1 cellular context compared by ENCODE assay signal in genomic region chr16:19167710-19168172, GRCh38.
A peak's percentile ranks its signal among the peaks of the same experiment; 100 is the strongest.
TF ChIP-seq lines count a peak whose summit lies in the region.

No MANE protein-coding gene starts in this region.

TF ChIP-seq in HepG2, 621 proteins besides CTCF, POLR2A, EP300 and RAD21 (continued from another document and continues in another):
- TF ChIP-seq ZBTB25 (CRISPR knock-in tag; IDR thresholded peaks at IDR 0.05) (peak; percentile 40; the same call in 1 of the 2 replicates), STAG1 (CRISPR knock-in tag; IDR thresholded peaks at IDR 0.05) (peak; percentile 83), FOXA1 (IDR thresholded peaks at IDR 0.05) (no peak), FOXA1 (CRISPR knock-in tag; IDR thresholded peaks at IDR 0.05) (peak; percentile 7; the same call in 1 of the 2 replicates), ZNF441 (CRISPR knock-in tag; IDR thresholded peaks at IDR 0.05; ENCODE audit: borderline replicate concordance) (0 out of 2 replicates have a peak, but pooled peaks have one; percentile 30), RFX5 (IDR thresholded peaks at IDR 0.05; ENCODE audit: low read depth, low read length) (peak; percentile 18; the same call in 1 of the 2 replicates), SP5 (CRISPR knock-in tag; IDR thresholded peaks at IDR 0.05; ENCODE audit: borderline replicate concordance, low read depth) (0 out of 2 replicates have a peak, but pooled peaks have one; percentile 38), NR2F1 (CRISPR knock-in tag; IDR thresholded peaks at IDR 0.05) (no peak), MAZ (IDR thresholded peaks at IDR 0.05; ENCODE audit: borderline replicate concordance, low read depth, low read length) (no peak), MAZ (CRISPR knock-in tag; IDR thresholded peaks at IDR 0.05; ENCODE audit: low read depth) (peak; percentile 61; the same call in 1 of the 2 replicates), ZNF614 (CRISPR knock-in tag; IDR thresholded peaks at IDR 0.05; ENCODE audit: borderline replicate concordance) (no peak), MED8 (CRISPR knock-in tag; IDR thresholded peaks at IDR 0.05; ENCODE audit: insufficient replicate concordance) (peak; percentile 62), HNRNPL (IDR thresholded peaks at IDR 0.05; ENCODE audit: low read depth, low read length) (peak; percentile 52; the same call in 1 of the 2 replicates), THAP11 (CRISPR knock-in tag; IDR thresholded peaks at IDR 0.05) (no peak), KAT8 (CRISPR knock-in tag; IDR thresholded peaks at IDR 0.05) (no peak), ZBTB7A (CRISPR knock-in tag; IDR thresholded peaks at IDR 0.05) (0 out of 2 replicates have a peak, but pooled peaks have one; percentile 51), CAMTA2 (CRISPR knock-in tag; IDR thresholded peaks at IDR 0.05; ENCODE audit: borderline replicate concordance) (peak; percentile 78; the same call in 1 of the 2 replicates), CENPX (CRISPR knock-in tag; IDR thresholded peaks at IDR 0.05) (no peak), TP53 (CRISPR knock-in tag; conservative IDR thresholded peaks at IDR 0.05) (0 out of 2 replicates have a peak, but pooled peaks have one; percentile 24), RBFOX2 (IDR thresholded peaks at IDR 0.05; ENCODE audit: low read depth, low read length) (no peak), MTA1 (CRISPR knock-in tag; IDR thresholded peaks at IDR 0.05; ENCODE audit: borderline replicate concordance) (peak; percentile 83; the same call in 1 of the 2 replicates), CC2D1A (CRISPR knock-in tag; IDR thresholded peaks at IDR 0.05) (no peak), FUBP1 (CRISPR knock-in tag; IDR thresholded peaks at IDR 0.05; ENCODE audit: borderline replicate concordance) (no peak), HIC2 (CRISPR knock-in tag; IDR thresholded peaks at IDR 0.05; ENCODE audit: low read depth) (0 out of 2 replicates have a peak, but pooled peaks have one; percentile 42), ZNF576 (CRISPR knock-in tag; IDR thresholded peaks at IDR 0.05) (0 out of 2 replicates have a peak, but pooled peaks have one; percentile 19), POLR2G (IDR thresholded peaks at IDR 0.05; ENCODE audit: low read depth, low read length) (no peak), ATF6 (CRISPR knock-in tag; conservative IDR thresholded peaks at IDR 0.05) (no peak), RFXAP (CRISPR knock-in tag; IDR thresholded peaks at IDR 0.05; ENCODE audit: borderline replicate concordance) (0 out of 2 replicates have a peak, but pooled peaks have one; percentile 54), ZNF776 (CRISPR knock-in tag; IDR thresholded peaks at IDR 0.05) (peak; percentile 82), ATF7-NPFF (CRISPR knock-in tag; IDR thresholded peaks at IDR 0.05; ENCODE audit: low read depth) (peak; percentile 75; the same call in 1 of the 2 replicates), ZNF83 (CRISPR knock-in tag; IDR thresholded peaks at IDR 0.05; ENCODE audit: borderline replicate concordance) (no peak), CBFB (CRISPR knock-in tag; IDR thresholded peaks at IDR 0.05) (peak; percentile 43; the same call in 1 of the 2 replicates), ZNF792 (CRISPR knock-in tag; IDR thresholded peaks at IDR 0.05) (peak; percentile 21; the same call in 1 of the 2 replicates), MYPOP (CRISPR knock-in tag; IDR thresholded peaks at IDR 0.05) (peak; percentile 99), ZNF546 (CRISPR knock-in tag; conservative IDR thresholded peaks at IDR 0.05) (peak; percentile 73; the same call in 1 of the 2 replicates), TBX2 (CRISPR knock-in tag; IDR thresholded peaks at IDR 0.05; ENCODE audit: borderline replicate concordance) (peak; percentile 27; the same call in 1 of the 2 replicates), ZSCAN21 (CRISPR knock-in tag; IDR thresholded peaks at IDR 0.05; ENCODE audit: borderline replicate concordance) (peak; percentile 70; the same call in 1 of the 2 replicates), SIX4 (CRISPR knock-in tag; IDR thresholded peaks at IDR 0.05) (peak; percentile 19; the same call in 1 of the 2 replicates), JDP2 (CRISPR knock-in tag; IDR thresholded peaks at IDR 0.05; ENCODE audit: borderline replicate concordance) (no peak), RELA (CRISPR knock-in tag; IDR thresholded peaks at IDR 0.05) (peak; percentile 75; the same call in 1 of the 2 replicates), ZNF800 (CRISPR knock-in tag; IDR thresholded peaks at IDR 0.05) (peak; percentile 99), AHDC1 (CRISPR knock-in tag; IDR thresholded peaks at IDR 0.05; ENCODE audit: borderline replicate concordance) (no peak), ZNF777 (CRISPR knock-in tag; IDR thresholded peaks at IDR 0.05) (peak; percentile 48; the same call in 1 of the 2 replicates), HIVEP1 (CRISPR knock-in tag; IDR thresholded peaks at IDR 0.05) (peak; percentile 29; the same call in 1 of the 2 replicates), GATA4 (IDR thresholded peaks at IDR 0.05; ENCODE audit: borderline replicate concordance, low read depth) (no peak), ZFP90 (CRISPR knock-in tag; IDR thresholded peaks at IDR 0.05; ENCODE audit: borderline replicate concordance) (peak; percentile 24; the same call in 1 of the 2 replicates), ETV6 (CRISPR knock-in tag; conservative IDR thresholded peaks at IDR 0.05) (0 out of 2 replicates have a peak, but pooled peaks have one; percentile 53), ZNF782 (CRISPR knock-in tag; IDR thresholded peaks at IDR 0.05; ENCODE audit: borderline replicate concordance) (0 out of 2 replicates have a peak, but pooled peaks have one; percentile 64)
